ENCODE assay signal across 23 cellular contexts in genomic region chr12:99495797-99496196, GRCh38.
"Had no signal": no experiment of that assay in that cellular context is flagged by ENCODE, and none has a peak within 500 bp of the region (broad histone marks: within the 10 kb centered on the region; RNA-seq: fewer than 3 reads in every experiment).

No MANE protein-coding gene starts in this region.

- H3K27ac ChIP-seq: colonic mucosa, esophagus squamous epithelium, gastrocnemius medialis, left ventricle myocardium inferior, neural progenitor cell, sigmoid colon, stomach, uterus had no signal

- DNase-seq: activated CD4-positive, alpha-beta memory T cell treated with anti-CD3 and anti-CD28 coated beads, Interleukin-2, amount 10 ng/mL, durations not matched to agents 7 days and 5 days; activated CD4-positive, alpha-beta T cell treated with anti-CD3 and anti-CD28 coated beads for 48 hours; activated CD4-positive, CD25-positive, alpha-beta regulatory T cell; activated gamma-delta T cell; anterior cingulate cortex; central memory CD4-positive, alpha-beta T cell; colonic mucosa; endodermal cell; esophagus squamous epithelium; gastrocnemius medialis; hippocampal formation; kidney glomerular epithelial cell; left ventricle myocardium inferior; mammary epithelial cell; naive thymus-derived CD8-positive, alpha-beta T cell; retina; sigmoid colon; stimulated activated CD4-positive, alpha-beta T cell treated with anti-CD3 and anti-CD28 coated beads, Interleukin-15, amount 100 ng/mL, for 24 hours; stomach; trophoblast cell; uterus had no signal

- ATAC-seq: gastrocnemius medialis; naive thymus-derived CD8-positive, alpha-beta T cell; stimulated activated memory B cell treated with anti-CD40 and anti-IgM and Interleukin-4, amounts not matched to agents 10 μg/mL and 1 μg/mL and 100 μg/mL, for 72 hours had no signal
